ENCODE assay signal across 26 cellular contexts in genomic region chr12:125192690-125193221, GRCh38. TPM values are rescaled to one million over a fixed set of nuclear protein-coding genes. Genes with fewer than 3 reads are reported as not detected.
"Had no signal": no experiment of that assay in that cellular context is flagged by ENCODE, and none has a peak within 500 bp of the region (broad histone marks: within the 10 kb centered on the region; RNA-seq: fewer than 3 reads in every experiment).

No MANE protein-coding gene starts in this region.

- H3K4me3 ChIP-seq: left ventricle myocardium inferior, lung, ovary, right atrium auricular region, skin epidermis, stomach, testis, thyroid gland, transverse colon, upper lobe of left lung, vagina had no signal

- H3K27ac Mint-ChIP-seq: mesothelial cell of epicardium; naive B cell; natural killer cell; nephron progenitor cell; progenitor cell of endocrine pancreas; stimulated activated naive B cell treated with anti-CD40 and anti-IgM and Interleukin-4, amounts not matched to agents 10 μg/mL and 1 μg/mL and 100 μg/mL, for 72 hours had no signal

- H3K4me3 Mint-ChIP-seq: mesothelial cell of epicardium; naive B cell; natural killer cell; nephron progenitor cell; stimulated activated naive B cell treated with anti-CD40 and anti-IgM and Interleukin-4, amounts not matched to agents 10 μg/mL and 1 μg/mL and 100 μg/mL, for 72 hours had no signal

- H3K4me1 ChIP-seq: thyroid gland, upper lobe of left lung had no signal

- DNase-seq: hippocampal formation; islet precursor cell; left ventricle myocardium inferior; mesendoderm; naive B cell; natural killer cell; nephron progenitor cell; ovary; stimulated activated CD4-positive, alpha-beta T cell treated with anti-CD3 and anti-CD28 coated beads, Interleukin-12 subunit alpha, Interleukin-12 subunit beta, amount 100 ng/mL, for 4 hours; stimulated activated CD4-positive, alpha-beta T cell treated with anti-CD3 and anti-CD28 coated beads, Interleukin-15, amount 100 ng/mL, for 24 hours; stimulated activated CD4-positive, alpha-beta T cell treated with anti-CD3 and anti-CD28 coated beads, Interleukin-2, amount 100 ng/mL, for 24 hours; stimulated activated CD4-positive, alpha-beta T cell treated with anti-CD3 and anti-CD28 coated beads, Interleukin-4, amount 100 ng/mL, for 1 hour; stimulated activated naive B cell treated with anti-CD40 and anti-IgM and Interleukin-4, amounts not matched to agents 10 μg/mL and 1 μg/mL and 100 μg/mL, for 72 hours; stimulated activated naive CD8-positive, alpha-beta T cell treated with anti-CD3 and anti-CD28 coated beads, Interleukin-15, Interleukin-2, amounts not matched to agents 100 U/mL and 50 U/mL, for 24 hours; stomach; testis; thyroid gland; transverse colon; upper lobe of left lung had no signal

- H3K4me1 Mint-ChIP-seq: natural killer cell had no signal

- H3K27ac ChIP-seq: left ventricle myocardium inferior, ovary, right atrium auricular region, skin epidermis, stomach, testis, thyroid gland, transverse colon, upper lobe of left lung, vagina had no signal

- H3K9me3 Mint-ChIP-seq: mesothelial cell of epicardium; natural killer cell; nephron progenitor cell; stimulated activated naive B cell treated with anti-CD40 and anti-IgM and Interleukin-4, amounts not matched to agents 10 μg/mL and 1 μg/mL and 100 μg/mL, for 72 hours had no signal

- H3K9me3 ChIP-seq: left ventricle myocardium inferior, ovary, right atrium auricular region, stomach, testis, thyroid gland, transverse colon, upper lobe of left lung, vagina had no signal

- H3K27me3 ChIP-seq: ovary, testis, thyroid gland had no signal

- ATAC-seq: natural killer cell; sciatic nerve; stimulated activated naive B cell treated with anti-CD40 and anti-IgM and Interleukin-4, amounts not matched to agents 10 μg/mL and 1 μg/mL and 100 μg/mL, for 72 hours; stimulated activated naive CD8-positive, alpha-beta T cell treated with anti-CD3 and anti-CD28 coated beads, Interleukin-15, Interleukin-2, amounts not matched to agents 100 U/mL and 50 U/mL, for 24 hours had no signal

- H3K36me3 Mint-ChIP-seq: mesothelial cell of epicardium, naive B cell, natural killer cell had no signal

- H3K36me3 ChIP-seq: left ventricle myocardium inferior, ovary, right atrium auricular region, stomach, thyroid gland, transverse colon, upper lobe of left lung, vagina had no signal

RNA-seq across cellular contexts. Expression of gene TMEM132B, which starts 6.6 kb away (rescaled TPM):
- total RNA-seq: natural killer cell had no signal
